Comparison of ENCODE assay signal across 9 cellular contexts in genomic region chr14:23095196-23096108, GRCh38. TPM values are rescaled to one million over a fixed set of nuclear protein-coding genes. Genes with fewer than 3 reads are reported as not detected.
DNase-seq lines count a peak whose midpoint lies in the region; ATAC-seq and TF ChIP-seq lines count a peak whose summit lies in the region.
"Had no signal": no experiment of that assay in that cellular context is flagged by ENCODE, and none has a peak within 500 bp of the region (broad histone marks: within the 10 kb centered on the region; RNA-seq: fewer than 3 reads in every experiment).

A gene with protein sequence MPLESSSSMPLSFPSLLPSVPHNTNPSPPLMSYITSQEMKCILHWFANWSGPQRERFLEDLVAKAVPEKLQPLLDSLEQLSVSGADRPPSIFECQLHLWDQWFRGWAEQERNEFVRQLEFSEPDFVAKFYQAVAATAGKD (plus strand): TSS chr14:23095505. CDS start chr14:23097659, 2,154 bp downstream.

- H3K4me1 ChIP-seq in lower lobe of right lung, result peaks cover 69% of the 10 kb centered on the region

- TF ChIP-seq CTCF in AG04450 (IDR thresholded peaks at IDR 0.05; ENCODE audit: low read depth, low read length) (no peak), activated B cell treated with CpG ODN at 0.5 μM for 24 hours (IDR thresholded peaks at IDR 0.05) (no peak), lower lobe of right lung (IDR thresholded peaks at IDR 0.05) (no peak)

- no peaks in the 10 kb centered on the region for H3K27me3 Mint-ChIP-seq in activated B cell treated with CpG ODN at 0.5 μM for 24 hours
- H3K27me3 Mint-ChIP-seq: activated naive CD8-positive, alpha-beta T cell had no signal

- H3K27ac ChIP-seq in AG04450 (ENCODE audit: low read depth, low read length) (peak within 1 kb of the TSS; percentile 99), lower lobe of right lung (peak within 1 kb of the TSS; percentile 93)

- CTCF ChIA-PET in AG04450 (lab: Charles Lee) (interaction anchor here (0.6 to 5.3 kb wide), 20 partner anchors 10 to 538 kb away, joined by 3 to 74 read pairs (median 6); no protein-coding TSS in a partner anchor), activated B cell treated with CpG ODN at 0.5 μM for 24 hours (lab: Charles Lee) (interaction anchor here (1.1 to 3.0 kb wide), 13 partner anchors 11 to 494 kb away, joined by 3 to 28 read pairs (median 5); partner anchors contain the start of gene PRMT5)

- peak; percentile 99 for DNase-seq in AG04450 (ENCODE audit: low read depth, low spot score)
- DNase-seq in activated B cell treated with CpG ODN at 0.5 μM for 24 hours, result peak; percentile 77
- peak; percentile 99 for DNase-seq in ecto neural progenitor cell (ENCODE audit: low spot score)
- peak; percentile 99 for DNase-seq in lower lobe of right lung
- peak; percentile 92 to 98 for DNase-seq in stimulated activated CD8-positive, alpha-beta memory T cell treated with anti-CD3 and anti-CD28 coated beads, Interleukin-4, amount 100 ng/mL, for 1 hour (ENCODE audit: low read depth in 2 of 2, low spot score in 1 of 2)
- DNase-seq in NCI-H82 (lab: John Stamatoyannopoulos, UW), result no peak

- H3K9me3 Mint-ChIP-seq in activated B cell treated with CpG ODN at 0.5 μM for 24 hours, result no peaks in the 10 kb centered on the region

- ATAC-seq in HG03378 (IDR thresholded peaks at IDR 0.05; ENCODE audit: unreplicated experiment), result peak; percentile 95
- ATAC-seq in activated B cell treated with CpG ODN at 0.5 μM for 24 hours (ENCODE audit: low read depth), result peak; percentile 87
- peak; percentile 96 to 98 for ATAC-seq in lower lobe of right lung

- H3K27me3 ChIP-seq in AG04450 (ENCODE audit: control insufficient read depth, insufficient read depth, low read length) (no peaks in the 10 kb centered on the region), lower lobe of right lung (ENCODE audit: low read depth) (no peaks in the 10 kb centered on the region)

- no peak within 1 kb of the TSS for H3K4me3 Mint-ChIP-seq in activated B cell treated with CpG ODN at 0.5 μM for 24 hours
- H3K4me3 Mint-ChIP-seq: activated naive CD8-positive, alpha-beta T cell had no signal

- peak; percentile 51 for TF ChIP-seq POLR2A in GM19099 (IDR thresholded peaks at IDR 0.05; ENCODE audit: extremely low read depth, insufficient read length, low read depth)

- intact Hi-C loops in activated B cell treated with CpG ODN at 0.5 μM for 24 hours (cut with micrococcal nuclease) (loop anchor here (1.0 to 10.0 kb wide), 11 partner anchors 25 to 1019 kb away; partner anchors contain the start of genes DAD1, DCAF11, NGDN and NRL), lower lobe of right lung (cut with DNase I) (no loop called here)

- peaks cover 45% of the 10 kb centered on the region for H3K36me3 Mint-ChIP-seq in activated B cell treated with CpG ODN at 0.5 μM for 24 hours (ENCODE audit: low read depth)

- H3K9me3 ChIP-seq in AG04450 (ENCODE audit: control insufficient read depth, insufficient read depth, low read length) (no peaks in the 10 kb centered on the region), lower lobe of right lung (no peaks in the 10 kb centered on the region)

- no peak within 1 kb of the TSS for H3K27ac Mint-ChIP-seq in activated B cell treated with CpG ODN at 0.5 μM for 24 hours
- H3K27ac Mint-ChIP-seq: activated naive CD8-positive, alpha-beta T cell had no signal

- POLR2A ChIA-PET in AG04450 (lab: Yijun Ruan, JAX), result interaction anchor here (0.6 to 2.1 kb wide), 24 partner anchors 9 to 1019 kb away, joined by 3 to 31 read pairs (median 6); partner anchors contain the start of genes AJUBA, CDH24, CIROP and DCAF11
- POLR2A ChIA-PET in activated B cell treated with CpG ODN at 0.5 μM for 24 hours (lab: Charles Lee), result interaction anchor here (0.5 to 3.3 kb wide), 42 partner anchors 9 to 1619 kb away, joined by 3 to 50 read pairs (median 4); partner anchors contain the start of genes AP1G2, BCL2L2, CDH24 and CEBPE

- H3K4me1 Mint-ChIP-seq in activated B cell treated with CpG ODN at 0.5 μM for 24 hours, result peaks cover 34% of the 10 kb centered on the region

- H3K36me3 ChIP-seq in lower lobe of right lung, result peaks cover 50% of the 10 kb centered on the region

- H3K4me3 ChIP-seq in AG04450 (ENCODE audit: low read depth, low read length) (peak within 1 kb of the TSS; percentile 95), lower lobe of right lung (peak within 1 kb of the TSS; percentile 68)

RNA-seq across cellular contexts. Expression of the gene that starts here (rescaled TPM):
- 119 and 128 TPM in 2 replicates for polyA plus RNA-seq in AG04450 (2011; rRNA removed)
- polyA minus RNA-seq in AG04450 (2011; rRNA and poly(A)+ RNA removed), result 89.5 and 94.1 TPM in 2 replicates
- 35.3 and 36.0 TPM in 2 replicates for total RNA-seq in activated B cell treated with CpG ODN at 0.5 μM for 24 hours
- 53.3 TPM for total RNA-seq in lower lobe of right lung
